8 cellular contexts compared by ENCODE assay signal in the genomic region with DNA sequence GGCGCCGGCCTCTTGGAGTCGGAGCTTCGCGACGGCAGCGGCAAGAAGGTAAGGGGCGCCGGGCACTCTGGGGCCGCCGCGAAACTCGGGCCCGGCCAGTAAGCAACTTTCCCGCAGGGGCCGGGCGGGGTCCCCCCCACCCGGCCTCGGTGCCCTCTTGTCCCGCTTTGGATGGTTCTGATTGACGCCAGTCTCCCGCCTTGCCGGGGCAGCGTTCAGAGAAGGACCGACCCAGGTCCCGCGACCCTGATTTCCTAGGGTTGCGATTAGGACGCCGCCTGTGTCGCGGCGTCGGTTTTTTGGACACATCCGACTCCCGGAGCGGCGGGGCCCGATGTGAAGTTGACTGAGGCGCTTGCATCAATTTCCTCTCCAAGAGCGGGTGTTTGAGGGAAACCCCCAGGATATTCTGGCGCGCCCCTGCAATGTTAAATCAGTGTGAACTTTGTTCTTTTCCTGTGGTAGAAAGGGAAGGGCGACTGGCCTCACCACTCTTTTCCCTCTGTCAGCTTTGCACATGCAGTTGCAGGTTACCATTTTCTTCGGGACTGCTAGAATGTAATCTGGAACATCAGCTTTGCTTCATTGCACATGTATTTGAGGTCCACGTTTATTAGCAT. TPM values are rescaled to one million over a fixed set of nuclear protein-coding genes. Genes with fewer than 3 reads are reported as not detected.
A peak's percentile ranks its signal among the peaks of the same experiment; 100 is the strongest.
DNase-seq lines count a peak whose midpoint lies in the region; ATAC-seq, FAIRE-seq and TF ChIP-seq lines count a peak whose summit lies in the region.

No MANE protein-coding gene starts in this region.

- no TSS peak for BruUV-seq in GM12878 (replicated peaks; lab: Mats Ljungman, UMichigan)

- peaks cover 43% of the 10 kb centered on the region for H3K27me3 Mint-ChIP-seq in GM23338 (ENCODE audit: insufficient read depth, low read depth, poor library complexity)
- peaks cover 20% of the 10 kb centered on the region for H3K27me3 Mint-ChIP-seq in T-helper 1 cell treated with Interleukin-12 subunit alpha and Interleukin-12 subunit beta and Interleukin-4 antibody, amounts not matched to agents 30 μg/mL and 1 μg/mL, for 36 hours (ENCODE audit: low read depth)

- TF ChIP-seq POLR2A in GM12878 (IDR thresholded peaks at IDR 0.05; ENCODE audit: low read depth, low read length): peak; percentile 70

- H3K79me2 ChIP-seq in GM23338 (replicated peaks; ENCODE audit: insufficient read depth) (peaks cover 14% of the 10 kb centered on the region), GM12878 (ENCODE audit: control insufficient read depth, insufficient read depth, low read length) (peaks cover 61% of the 10 kb centered on the region)

- TF ChIP-seq RAD21 in GM12878 (IDR thresholded peaks at IDR 0.05; ENCODE audit: insufficient read depth, low read depth, low read length): no peak

- peak overlapping the region; percentile 80 for H3K4me3 Mint-ChIP-seq in GM23338
- H3K4me3 Mint-ChIP-seq in T-helper 1 cell treated with Interleukin-12 subunit alpha and Interleukin-12 subunit beta and Interleukin-4 antibody, amounts not matched to agents 30 μg/mL and 1 μg/mL, for 36 hours: peak overlapping the region; percentile 88

- no peaks in the 10 kb centered on the region; the same call in 2 of the 3 replicates for H3K9me3 Mint-ChIP-seq in GM23338
- no peaks in the 10 kb centered on the region for H3K9me3 Mint-ChIP-seq in T-helper 1 cell treated with Interleukin-12 subunit alpha and Interleukin-12 subunit beta and Interleukin-4 antibody, amounts not matched to agents 30 μg/mL and 1 μg/mL, for 36 hours

- peak overlapping the region; percentile 81; the same call in 1 of the 2 replicates for H2AFZ ChIP-seq in GM23338
- H2AFZ ChIP-seq in GM12878 (ENCODE audit: control insufficient read depth, low read depth, low read length): peak overlapping the region; percentile 86

- CTCF ChIA-PET in GM12878 (lab: Yijun Ruan, JAX): interaction anchor here (4.2 kb wide), 1 partner anchor 63 kb away, joined by 20 read pairs; no protein-coding TSS in a partner anchor
- CTCF ChIA-PET in GM10248 (lab: Yijun Ruan, JAX): interaction anchor here (1.4 to 1.6 kb wide), 5 partner anchors 11 to 61 kb away, joined by 3 to 6 read pairs (median 4); no protein-coding TSS in a partner anchor

- no peak overlapping the region for H3K27ac Mint-ChIP-seq in GM23338
- H3K27ac Mint-ChIP-seq in T-helper 1 cell treated with Interleukin-12 subunit alpha and Interleukin-12 subunit beta and Interleukin-4 antibody, amounts not matched to agents 30 μg/mL and 1 μg/mL, for 36 hours: peak overlapping the region; percentile 87

- SMC1A ChIA-PET in GM12878 (lab: Charles Lee; ENCODE audit: uncharacterized antibody, unreplicated experiment): interaction anchor here (1.1 to 9.3 kb wide), 10 partner anchors 11 to 63 kb away, joined by 4 to 80 read pairs (median 7); no protein-coding TSS in a partner anchor

- intact Hi-C loops in GM12878 (cut with micrococcal nuclease; ENCODE audit: unreplicated experiment): loop anchor here (2.0 kb wide), 1 partner anchor 42 kb away; no protein-coding TSS in a partner anchor

- peak overlapping the region; percentile 76 for H3K9ac ChIP-seq in GM12878 (ENCODE audit: control insufficient read depth, insufficient read depth, low read length)

- H3K36me3 ChIP-seq in GM23338 (ENCODE audit: insufficient read depth) (no peaks in the 10 kb centered on the region), GM12878 (ENCODE audit: control insufficient read depth in 2 of 2, insufficient read depth in 2 of 2, low read length in 1 of 2) (no peaks in the 10 kb centered on the region; a peak in 1 of 4 replicates)

- DNase-seq in GM23338 (ENCODE audit: low spot score) (peak; percentile 63), GM12878 (ENCODE audit: low read depth, low spot score) (no peak), islet precursor cell (peak; percentile 57), GM10248 (ENCODE audit: extremely low spot score) (no peak), NK-92 (lab: John Stamatoyannopoulos, UW; ENCODE audit: unreplicated experiment) (no peak), SKM-1 (lab: John Stamatoyannopoulos, UW; ENCODE audit: unreplicated experiment) (no peak)
- DNase-seq in stimulated activated CD4-positive, alpha-beta T cell treated with anti-CD3 and anti-CD28 coated beads, Interleukin-15, amount 100 ng/mL, for 1 hour (ENCODE audit: low read depth in 1 of 2, low spot score in 1 of 2): peak; percentile 12 to 20

- peaks cover 22% of the 10 kb centered on the region for H3K4me1 Mint-ChIP-seq in GM23338
- H3K4me1 Mint-ChIP-seq in T-helper 1 cell treated with Interleukin-12 subunit alpha and Interleukin-12 subunit beta and Interleukin-4 antibody, amounts not matched to agents 30 μg/mL and 1 μg/mL, for 36 hours (ENCODE audit: low read depth): peaks cover 33% of the 10 kb centered on the region

- RAD21 ChIA-PET in GM12878 (lab: Charles Lee; ENCODE audit: unreplicated experiment): interaction anchor here (0.9 to 1.8 kb wide), 6 partner anchors 22 to 62 kb away, joined by 4 to 6 read pairs (median 5); no protein-coding TSS in a partner anchor

- TF ChIP-seq CTCF in GM23338 (conservative IDR thresholded peaks at IDR 0.05; ENCODE audit: low read depth in 2 of 2) (no peak), GM12878 (IDR thresholded peaks at IDR 0.05 in 2 of 3, conservative IDR thresholded peaks at IDR 0.05 in 1 of 3; ENCODE audit: control insufficient read depth in 2 of 3, extremely low read depth in 1 of 3, insufficient read depth in 1 of 3, low read depth in 3 of 3, low read length in 3 of 3) (no peak), GM10248 (IDR thresholded peaks at IDR 0.05; ENCODE audit: control extremely low read depth, extremely low read depth, low read depth, missing control alignments) (no peak)

- H3K27ac ChIP-seq in GM23338 (ENCODE audit: low read depth) (no peak overlapping the region), GM12878 (ENCODE audit: control insufficient read depth, insufficient read depth) (peak overlapping the region; percentile 92)

- FAIRE-seq in GM12878 (lab: Jason Lieb, UNC): no peak

- H4K20me1 ChIP-seq in GM23338 (replicated peaks; ENCODE audit: insufficient read depth): peaks cover 13% of the 10 kb centered on the region
- no peaks in the 10 kb centered on the region for H4K20me1 ChIP-seq in GM12878 (ENCODE audit: control insufficient read depth, insufficient read depth)

- 2% methylated on average over 46 of the region's 46 CpGs for WGBS in GM12878 (ENCODE audit: insufficient coverage, insufficient replicate concordance, low lambda C conversion rate, missing lambda C conversion rate)

- H3K4me3 ChIP-seq in GM23338: peak overlapping the region; percentile 90
- peak overlapping the region; percentile 67 for H3K4me3 ChIP-seq in GM12878

- no peaks in the 10 kb centered on the region; the same call in 2 of the 3 replicates for H3K36me3 Mint-ChIP-seq in GM23338 (ENCODE audit: low read depth)
- no peaks in the 10 kb centered on the region for H3K36me3 Mint-ChIP-seq in T-helper 1 cell treated with Interleukin-12 subunit alpha and Interleukin-12 subunit beta and Interleukin-4 antibody, amounts not matched to agents 30 μg/mL and 1 μg/mL, for 36 hours (ENCODE audit: low read depth)

- POLR2A ChIA-PET in GM12878 (lab: Charles Lee) (interaction anchor here (1.3 to 3.2 kb wide), 3 partner anchors 18 to 411 kb away, joined by 3 to 12 read pairs (median 4); no protein-coding TSS in a partner anchor), GM10248 (lab: Yijun Ruan, JAX) (no interaction called here)

- 0 out of 2 replicates have a peak, but pooled peaks cover 3% of the 10 kb centered on the region for H3F3A ChIP-seq in GM23338 (replicated peaks; ENCODE audit: low read depth)

- 0 out of 2 replicates have a peak, but pooled peaks cover 8% of the 10 kb centered on the region for H3K4me1 ChIP-seq in GM23338 (ENCODE audit: insufficient read depth)
- H3K4me1 ChIP-seq in GM12878 (ENCODE audit: control insufficient read depth, insufficient read depth, low read length): peaks cover 10% of the 10 kb centered on the region

- ATAC-seq in GM23338: no peak
- peak; percentile 2; the same call in 1 of the 3 replicates for ATAC-seq in GM12878

- TF ChIP-seq EP300 in GM12878 (IDR thresholded peaks at IDR 0.05; ENCODE audit: borderline replicate concordance in 1 of 2, control insufficient read depth in 1 of 2, low read depth in 2 of 2, low read length in 2 of 2): no peak

- H3K9me3 ChIP-seq in GM12878 (replicated peaks; ENCODE audit: control insufficient read depth, insufficient read depth, low read length): no peaks in the 10 kb centered on the region

- no peaks in the 10 kb centered on the region for H3K9me2 ChIP-seq in GM23338 (ENCODE audit: insufficient read depth)

- H3K27me3 ChIP-seq in GM23338 (ENCODE audit: insufficient read depth) (peaks cover 64% of the 10 kb centered on the region), GM12878 (replicated peaks in 1 of 2; ENCODE audit: control insufficient read depth in 2 of 2, insufficient read depth in 2 of 2, low read length in 1 of 2) (no peaks in the 10 kb centered on the region)

- in situ Hi-C loops in GM12878 (cut with MboI): no loop called here

- H3K4me2 ChIP-seq in GM23338 (peak overlapping the region; percentile 77), GM12878 (ENCODE audit: control insufficient read depth, insufficient read depth) (peak overlapping the region; percentile 82)

TF ChIP-seq in GM23338, 12 proteins besides CTCF, POLR2A, EP300 and RAD21 (continues in another document):
- TF ChIP-seq EZH2 (IDR thresholded peaks at IDR 0.05; ENCODE audit: low read depth, unreplicated experiment) (peak; percentile 79), ZNF331 (CRISPR knock-in tag; IDR thresholded peaks at IDR 0.05; ENCODE audit: low read depth) (no peak)

TF ChIP-seq in GM12878, 131 proteins besides CTCF, POLR2A, EP300 and RAD21 (continues in another document):
- no peak for TF ChIP-seq MEF2B (IDR thresholded peaks at IDR 0.05; ENCODE audit: partially characterized antibody, poor library complexity, severe bottlenecking)

RNA-seq across cellular contexts. Expression of gene PDE8A, which starts 0.8 kb away (rescaled TPM):
- total RNA-seq in GM23338 (2014; rRNA removed; shearing (Covaris generic)): 7.5 and 12.0 TPM in 2 replicates
- polyA plus RNA-seq in GM23338 (2016; fragmentation: Nextera tagmentation; extraction: Ambion mirVana): 5.0 and 5.6 TPM in 2 replicates
- total RNA-seq in GM12878 (2013; cell fraction: nucleolus; rRNA removed): 284 and 339 TPM in 2 replicates
- total RNA-seq in GM12878 (2014; rRNA removed): 26.2 and 37.3 TPM in 2 replicates
- 28.3 and 29.1 TPM in 2 replicates for total RNA-seq in GM12878 (2014; rRNA removed; fragmentation: Illumina TruSeq; extraction: Trizol)
- total RNA-seq in GM12878 (2021): 26.8 and 28.4 TPM in 2 replicates
- 21.8 TPM for polyA plus RNA-seq in GM12878 (2011; ENCODE audit: low read depth)
- polyA plus RNA-seq in GM12878 (2011; rRNA removed): 69.2 and 83.5 TPM in 2 replicates
- polyA plus RNA-seq in GM12878 (2011; cell fraction: cytosol; rRNA removed): 30.3 and 31.9 TPM in 2 replicates
- 137 and 139 TPM in 2 replicates for polyA plus RNA-seq in GM12878 (2011; cell fraction: nucleus; rRNA removed)
- polyA plus RNA-seq in GM12878 (2012): 21.2 and 25.2 TPM in 2 replicates
- 33.9 and 51.0 TPM in 2 replicates for polyA plus RNA-seq in GM12878 (2014; fragmentation: Illumina TruSeq; extraction: Trizol)
- 1 to 10 TPM; 6.7 to 9.9 TPM for polyA plus RNA-seq in GM12878 (2014; fragmentation: Nextera tagmentation; extraction: Ambion mirVana)
- polyA plus RNA-seq in GM12878 (2014; rRNA removed): 31.1 and 39.9 TPM in 2 replicates
- 10 to 100 TPM; 12.0 to 14.8 TPM for polyA plus RNA-seq in GM12878 (2016; fragmentation: Nextera tagmentation; extraction: Ambion mirVana)
- polyA minus RNA-seq in GM12878 (2011; rRNA and poly(A)+ RNA removed): 55.1 and 82.7 TPM in 2 replicates
- polyA minus RNA-seq in GM12878 (2011; cell fraction: cytosol; rRNA and poly(A)+ RNA removed): 17.4 and 24.4 TPM in 2 replicates
- 46.2 and 60.8 TPM in 2 replicates for polyA minus RNA-seq in GM12878 (2011; cell fraction: nucleus; rRNA and poly(A)+ RNA removed)

Comparison
In these comparisons a context has a peak if more than half of its experiments do, and no peak if none do; other contexts are left out.
1. DNase-seq: peak in GM23338 (single experiment), islet precursor cell (single experiment) and stimulated activated CD4-positive, alpha-beta T cell treated with anti-CD3 and anti-CD28 coated beads, Interleukin-15, amount 100 ng/mL, for 1 hour (2 of 2); none in GM12878 (single experiment), GM10248 (single experiment), NK-92 (single experiment) and SKM-1 (single experiment).